Comparison of ENCODE assay signal across 8 cellular contexts in genomic region chr17:59330314-59330942, GRCh38. TPM values are rescaled to one million over a fixed set of nuclear protein-coding genes. Genes with fewer than 3 reads are reported as not detected.
DNase-seq lines count a peak whose midpoint lies in the region; ATAC-seq and TF ChIP-seq lines count a peak whose summit lies in the region.

No MANE protein-coding gene starts in this region.

- no peaks in the 10 kb centered on the region for H3K9me3 ChIP-seq in body of pancreas

- peak overlapping the region; percentile 93 for H3K27ac Mint-ChIP-seq in activated naive CD4-positive, alpha-beta T cell treated with anti-CD3 and anti-CD28 coated beads, Interleukin-2, amount 10 ng/mL, durations not matched to agents 7 days and 5 days
- H3K27ac Mint-ChIP-seq in stimulated activated naive CD8-positive, alpha-beta T cell treated with anti-CD3 and anti-CD28 coated beads, Interleukin-15, amount 100 ng/mL, for 72 hours: peak overlapping the region in 1 of 2 donors; percentile 12

- peak; percentile 34 for DNase-seq in activated naive CD4-positive, alpha-beta T cell treated with anti-CD3 and anti-CD28 coated beads, Interleukin-2, amount 10 ng/mL, durations not matched to agents 7 days and 5 days
- no peak for DNase-seq in activated naive CD4-positive, alpha-beta T cell treated with anti-CD3 and anti-CD28 coated beads, Interleukin-2, amount 50 U/mL, for 16 hours
- DNase-seq in body of pancreas: peak; percentile 83 to 93 (median 88)
- DNase-seq in left colon: peak; percentile 77 to 90
- peak in 1 of 2 donors; percentile 17 for DNase-seq in stimulated activated naive CD8-positive, alpha-beta T cell treated with anti-CD3 and anti-CD28 coated beads, Interleukin-15, amount 100 ng/mL, for 72 hours
- no peak for DNase-seq in stimulated activated CD4-positive, alpha-beta T cell treated with anti-CD3 and anti-CD28 coated beads, Interleukin-4, amount 100 ng/mL, for 1 hour
- no peak for DNase-seq in stimulated activated CD8-positive, alpha-beta memory T cell treated with anti-CD3 and anti-CD28 coated beads, Interleukin-4, amount 100 ng/mL, for 48 hours

- ATAC-seq in body of pancreas: peak; percentile 72
- ATAC-seq in left colon: peak; percentile 83
- no peak for ATAC-seq in stimulated activated naive CD8-positive, alpha-beta T cell treated with anti-CD3 and anti-CD28 coated beads, Interleukin-15, amount 100 ng/mL, for 72 hours
- no peak for ATAC-seq in HG03039 (IDR thresholded peaks at IDR 0.05; ENCODE audit: unreplicated experiment)

- peak overlapping the region; percentile 92 to 98 (median 96) for H3K27ac ChIP-seq in body of pancreas

- peaks cover 68% of the 10 kb centered on the region for H3K4me1 Mint-ChIP-seq in activated naive CD4-positive, alpha-beta T cell treated with anti-CD3 and anti-CD28 coated beads, Interleukin-2, amount 10 ng/mL, durations not matched to agents 7 days and 5 days
- peaks cover 74% of the 10 kb centered on the region for H3K4me1 Mint-ChIP-seq in stimulated activated naive CD8-positive, alpha-beta T cell treated with anti-CD3 and anti-CD28 coated beads, Interleukin-15, amount 100 ng/mL, for 72 hours

- peaks cover 5% of the 10 kb centered on the region for H3K36me3 Mint-ChIP-seq in activated naive CD4-positive, alpha-beta T cell treated with anti-CD3 and anti-CD28 coated beads, Interleukin-2, amount 10 ng/mL, durations not matched to agents 7 days and 5 days

- peak overlapping the region; percentile 61 for H3K4me3 Mint-ChIP-seq in activated naive CD4-positive, alpha-beta T cell treated with anti-CD3 and anti-CD28 coated beads, Interleukin-2, amount 10 ng/mL, durations not matched to agents 7 days and 5 days
- H3K4me3 Mint-ChIP-seq in stimulated activated naive CD8-positive, alpha-beta T cell treated with anti-CD3 and anti-CD28 coated beads, Interleukin-15, amount 100 ng/mL, for 72 hours: peak overlapping the region; percentile 45 to 86

- no peaks in the 10 kb centered on the region for H3K27me3 ChIP-seq in body of pancreas

- CTCF ChIA-PET in activated naive CD4-positive, alpha-beta T cell treated with anti-CD3 and anti-CD28 coated beads, Interleukin-2, amount 10 ng/mL, durations not matched to agents 7 days and 5 days (lab: Charles Lee): interaction anchor here (0.7 to 10.5 kb wide), 18 partner anchors 13 to 191 kb away, joined by 3 to 131 read pairs (median 6); no protein-coding TSS in a partner anchor

- peak in 2 of 3 donors; percentile 51 to 56 for TF ChIP-seq POLR2A in body of pancreas (IDR thresholded peaks at IDR 0.05)

- intact Hi-C loops in body of pancreas (cut with DNase I) (loop anchor here (10.0 kb wide), 1 partner anchor 104 kb away; no protein-coding TSS in a partner anchor), left colon (cut with DNase I, micrococcal nuclease) (loop anchor here in 1 of 2 donors (5.0 kb wide), 1 partner anchor 37 kb away; no protein-coding TSS in a partner anchor)

- WGBS in body of pancreas, 2 donors: 6 to 8% methylated on average over 14 of the region's 14 CpGs

- H3K4me1 ChIP-seq in body of pancreas: peaks cover 62% of the 10 kb centered on the region

- peaks cover 9% of the 10 kb centered on the region for H3K27me3 Mint-ChIP-seq in activated naive CD4-positive, alpha-beta T cell treated with anti-CD3 and anti-CD28 coated beads, Interleukin-2, amount 10 ng/mL, durations not matched to agents 7 days and 5 days
- H3K27me3 Mint-ChIP-seq in stimulated activated naive CD8-positive, alpha-beta T cell treated with anti-CD3 and anti-CD28 coated beads, Interleukin-15, amount 100 ng/mL, for 72 hours: no peaks in the 10 kb centered on the region

- no peaks in the 10 kb centered on the region for H3K36me3 ChIP-seq in body of pancreas (replicated peaks in 1 of 2; ENCODE audit: insufficient read depth in 1 of 2, low read depth in 2 of 2)

- TF ChIP-seq CTCF in body of pancreas (IDR thresholded peaks at IDR 0.05): no peak

- H3K4me3 ChIP-seq in body of pancreas: no peak overlapping the region

- H3K9me3 Mint-ChIP-seq in activated naive CD4-positive, alpha-beta T cell treated with anti-CD3 and anti-CD28 coated beads, Interleukin-2, amount 10 ng/mL, durations not matched to agents 7 days and 5 days: no peaks in the 10 kb centered on the region
- H3K9me3 Mint-ChIP-seq in stimulated activated naive CD8-positive, alpha-beta T cell treated with anti-CD3 and anti-CD28 coated beads, Interleukin-15, amount 100 ng/mL, for 72 hours: no peaks in the 10 kb centered on the region

RNA-seq across cellular contexts. Expression of gene YPEL2, which starts 1.0 kb away (rescaled TPM):
- total RNA-seq in body of pancreas (10 to 100 TPM; 26.7 to 27.0 TPM), left colon (10 to 100 TPM; 25.8 to 27.2 TPM)

Comparison
In these comparisons a context has a peak if more than half of its experiments do, and no peak if none do; other contexts are left out.
1. DNase-seq: peak in activated naive CD4-positive, alpha-beta T cell treated with anti-CD3 and anti-CD28 coated beads, Interleukin-2, amount 10 ng/mL, durations not matched to agents 7 days and 5 days (single experiment), body of pancreas (4 of 4) and left colon (2 of 2); none in activated naive CD4-positive, alpha-beta T cell treated with anti-CD3 and anti-CD28 coated beads, Interleukin-2, amount 50 U/mL, for 16 hours (single experiment), stimulated activated CD4-positive, alpha-beta T cell treated with anti-CD3 and anti-CD28 coated beads, Interleukin-4, amount 100 ng/mL, for 1 hour (single experiment) and stimulated activated CD8-positive, alpha-beta memory T cell treated with anti-CD3 and anti-CD28 coated beads, Interleukin-4, amount 100 ng/mL, for 48 hours (single experiment).
2. ATAC-seq: peak in body of pancreas (single experiment) and left colon (single experiment); none in stimulated activated naive CD8-positive, alpha-beta T cell treated with anti-CD3 and anti-CD28 coated beads, Interleukin-15, amount 100 ng/mL, for 72 hours (single experiment) and HG03039 (single experiment).